Comparison of ENCODE assay signal across 1 cellular context in the genomic region with DNA sequence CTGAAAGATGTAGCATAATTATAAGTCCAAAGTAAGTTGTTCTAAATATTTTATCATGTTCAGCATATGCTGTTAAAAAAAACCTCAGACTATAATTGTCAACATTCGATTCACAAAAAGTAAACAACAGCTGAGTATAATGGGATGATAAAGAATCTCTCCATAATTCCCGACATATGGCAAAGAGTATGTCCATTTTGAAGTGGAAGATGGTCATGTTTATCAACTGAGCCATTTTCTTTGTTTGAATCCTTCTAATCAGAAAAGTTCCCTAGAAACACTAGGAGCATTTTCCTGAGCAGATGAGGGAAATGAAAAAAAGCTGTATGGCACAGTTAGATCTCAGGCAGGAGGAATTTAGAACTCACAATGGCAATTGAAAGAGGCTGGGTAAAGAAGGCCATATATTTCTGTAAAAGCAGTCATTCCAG.
A peak's percentile ranks its signal among the peaks of the same experiment; 100 is the strongest.
TF ChIP-seq lines count a peak whose summit lies in the region.

No MANE protein-coding gene starts in this region.

TF ChIP-seq in A549, 52 proteins besides CTCF, POLR2A, EP300 and RAD21 (continued from another document):
- TF ChIP-seq, protein P1, sequence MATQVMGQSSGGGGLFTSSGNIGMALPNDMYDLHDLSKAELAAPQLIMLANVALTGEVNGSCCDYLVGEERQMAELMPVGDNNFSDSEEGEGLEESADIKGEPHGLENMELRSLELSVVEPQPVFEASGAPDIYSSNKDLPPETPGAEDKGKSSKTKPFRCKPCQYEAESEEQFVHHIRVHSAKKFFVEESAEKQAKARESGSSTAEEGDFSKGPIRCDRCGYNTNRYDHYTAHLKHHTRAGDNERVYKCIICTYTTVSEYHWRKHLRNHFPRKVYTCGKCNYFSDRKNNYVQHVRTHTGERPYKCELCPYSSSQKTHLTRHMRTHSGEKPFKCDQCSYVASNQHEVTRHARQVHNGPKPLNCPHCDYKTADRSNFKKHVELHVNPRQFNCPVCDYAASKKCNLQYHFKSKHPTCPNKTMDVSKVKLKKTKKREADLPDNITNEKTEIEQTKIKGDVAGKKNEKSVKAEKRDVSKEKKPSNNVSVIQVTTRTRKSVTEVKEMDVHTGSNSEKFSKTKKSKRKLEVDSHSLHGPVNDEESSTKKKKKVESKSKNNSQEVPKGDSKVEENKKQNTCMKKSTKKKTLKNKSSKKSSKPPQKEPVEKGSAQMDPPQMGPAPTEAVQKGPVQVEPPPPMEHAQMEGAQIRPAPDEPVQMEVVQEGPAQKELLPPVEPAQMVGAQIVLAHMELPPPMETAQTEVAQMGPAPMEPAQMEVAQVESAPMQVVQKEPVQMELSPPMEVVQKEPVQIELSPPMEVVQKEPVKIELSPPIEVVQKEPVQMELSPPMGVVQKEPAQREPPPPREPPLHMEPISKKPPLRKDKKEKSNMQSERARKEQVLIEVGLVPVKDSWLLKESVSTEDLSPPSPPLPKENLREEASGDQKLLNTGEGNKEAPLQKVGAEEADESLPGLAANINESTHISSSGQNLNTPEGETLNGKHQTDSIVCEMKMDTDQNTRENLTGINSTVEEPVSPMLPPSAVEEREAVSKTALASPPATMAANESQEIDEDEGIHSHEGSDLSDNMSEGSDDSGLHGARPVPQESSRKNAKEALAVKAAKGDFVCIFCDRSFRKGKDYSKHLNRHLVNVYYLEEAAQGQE (IDR thresholded peaks at IDR 0.05): no peak
- TF ChIP-seq EHMT2 (IDR thresholded peaks at IDR 0.05; ENCODE audit: low read depth): no peak
- TF ChIP-seq FOXS1 (CRISPR knock-in tag; IDR thresholded peaks at IDR 0.05): peak; percentile 81
- peak; percentile 91 for TF ChIP-seq HOXB5 (CRISPR knock-in tag; IDR thresholded peaks at IDR 0.05)
- peak; percentile 92 for TF ChIP-seq ZNF302 (CRISPR knock-in tag; IDR thresholded peaks at IDR 0.05)
- peak; percentile 80; the same call in 1 of the 2 replicates for TF ChIP-seq RARB (CRISPR knock-in tag; IDR thresholded peaks at IDR 0.05)
- peak; percentile 66; the same call in 1 of the 2 replicates for TF ChIP-seq HEYL (CRISPR knock-in tag; IDR thresholded peaks at IDR 0.05)
- TF ChIP-seq, protein P2, sequence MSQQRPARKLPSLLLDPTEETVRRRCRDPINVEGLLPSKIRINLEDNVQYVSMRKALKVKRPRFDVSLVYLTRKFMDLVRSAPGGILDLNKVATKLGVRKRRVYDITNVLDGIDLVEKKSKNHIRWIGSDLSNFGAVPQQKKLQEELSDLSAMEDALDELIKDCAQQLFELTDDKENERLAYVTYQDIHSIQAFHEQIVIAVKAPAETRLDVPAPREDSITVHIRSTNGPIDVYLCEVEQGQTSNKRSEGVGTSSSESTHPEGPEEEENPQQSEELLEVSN (IDR thresholded peaks at IDR 0.05; ENCODE audit: borderline replicate concordance, low read depth): no peak
- peak; percentile 85; the same call in 1 of the 2 replicates for TF ChIP-seq EHF (CRISPR knock-in tag; IDR thresholded peaks at IDR 0.05)
- TF ChIP-seq CBX2 (IDR thresholded peaks at IDR 0.05; ENCODE audit: borderline replicate concordance, low read depth): no peak
- TF ChIP-seq HOXA7 (CRISPR knock-in tag; IDR thresholded peaks at IDR 0.05): peak; percentile 87
- TF ChIP-seq, protein P3, sequence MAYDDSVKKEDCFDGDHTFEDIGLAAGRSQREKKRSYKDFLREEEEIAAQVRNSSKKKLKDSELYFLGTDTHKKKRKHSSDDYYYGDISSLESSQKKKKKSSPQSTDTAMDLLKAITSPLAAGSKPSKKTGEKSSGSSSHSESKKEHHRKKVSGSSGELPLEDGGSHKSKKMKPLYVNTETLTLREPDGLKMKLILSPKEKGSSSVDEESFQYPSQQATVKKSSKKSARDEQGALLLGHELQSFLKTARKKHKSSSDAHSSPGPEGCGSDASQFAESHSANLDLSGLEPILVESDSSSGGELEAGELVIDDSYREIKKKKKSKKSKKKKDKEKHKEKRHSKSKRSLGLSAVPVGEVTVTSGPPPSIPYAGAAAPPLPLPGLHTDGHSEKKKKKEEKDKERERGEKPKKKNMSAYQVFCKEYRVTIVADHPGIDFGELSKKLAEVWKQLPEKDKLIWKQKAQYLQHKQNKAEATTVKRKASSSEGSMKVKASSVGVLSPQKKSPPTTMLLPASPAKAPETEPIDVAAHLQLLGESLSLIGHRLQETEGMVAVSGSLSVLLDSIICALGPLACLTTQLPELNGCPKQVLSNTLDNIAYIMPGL (CRISPR knock-in tag; IDR thresholded peaks at IDR 0.05; ENCODE audit: borderline replicate concordance): no peak; the same call in 1 of the 2 replicates
